Comparison of ENCODE assay signal across 16 cellular contexts in genomic region chr11:6442441-6442840, GRCh38. TPM values are rescaled to one million over a fixed set of nuclear protein-coding genes. Genes with fewer than 3 reads are reported as not detected.
A peak's percentile ranks its signal among the peaks of the same experiment; 100 is the strongest.
DNase-seq lines count a peak whose midpoint lies in the region; ATAC-seq and TF ChIP-seq lines count a peak whose summit lies in the region.
"Had no signal": no experiment of that assay in that cellular context is flagged by ENCODE, and none has a peak within 500 bp of the region (broad histone marks: within the 10 kb centered on the region; RNA-seq: fewer than 3 reads in every experiment).

No MANE protein-coding gene starts in this region.

- DNase-seq in adipocyte (ENCODE audit: low read depth) (no peak), coronary artery (ENCODE audit: low spot score) (no peak), thoracic aorta (ENCODE audit: low spot score) (no peak), GF-D8 (lab: John Stamatoyannopoulos, UW) (no peak), GDM1 (lab: John Stamatoyannopoulos, UW) (no peak)
- DNase-seq: Caco-2; CD4-positive, CD25-positive, alpha-beta regulatory T cell; CD8-positive, alpha-beta T cell; DMS153; DND-41; H9 had no signal

- H3K27me3 ChIP-seq in adipocyte (replicated peaks; ENCODE audit: control insufficient read depth, insufficient read depth, low read length) (no peaks in the 10 kb centered on the region), thoracic aorta (replicated peaks; ENCODE audit: insufficient read depth) (no peaks in the 10 kb centered on the region)
- H3K27me3 ChIP-seq: BLaER1 had no signal

- peak overlapping the region; percentile 29 for H3K9ac ChIP-seq in adipocyte (ENCODE audit: low read length)
- H3K9ac ChIP-seq: BLaER1 had no signal

- H3K4me1 ChIP-seq in adipocyte (ENCODE audit: control insufficient read depth, insufficient read depth, low read length) (peaks cover 28% of the 10 kb centered on the region), thoracic aorta (ENCODE audit: control insufficient read depth in 1 of 2, low read depth in 2 of 2) (peaks cover 4 to 19% of the 10 kb centered on the region in 2 donors)

- H3K9me3 ChIP-seq in adipocyte (ENCODE audit: control insufficient read depth, low read length) (no peaks in the 10 kb centered on the region), thoracic aorta (no peaks in the 10 kb centered on the region)
- H3K9me3 ChIP-seq: BLaER1, Caco-2 had no signal

- H3K27ac ChIP-seq in coronary artery: peak overlapping the region; percentile 23 to 54
- H3K27ac ChIP-seq in thoracic aorta: peak overlapping the region; percentile 51 to 55
- H3K27ac ChIP-seq: BLaER1, C4-2B had no signal

- H3K4me3 ChIP-seq in adipocyte (ENCODE audit: low read length) (no peak overlapping the region), coronary artery (no peak overlapping the region), thoracic aorta (no peak overlapping the region)
- H3K4me3 ChIP-seq: BLaER1, GM23338 had no signal

- TF ChIP-seq CTCF in coronary artery (IDR thresholded peaks at IDR 0.05) (no peak), thoracic aorta (IDR thresholded peaks at IDR 0.05) (no peak)

- no peak for ATAC-seq in thoracic aorta (ENCODE audit: insufficient number of reproducible peaks, low FRiP score, low read depth)
- no peak for ATAC-seq in HG02885 (IDR thresholded peaks at IDR 0.05; ENCODE audit: poor library complexity, unreplicated experiment)

- H3K36me3 ChIP-seq in adipocyte (ENCODE audit: control insufficient read depth, insufficient read depth, low read length, severe bottlenecking) (no peaks in the 10 kb centered on the region), thoracic aorta (no peaks in the 10 kb centered on the region)
- H3K36me3 ChIP-seq: BLaER1 had no signal

RNA-seq across cellular contexts. Expression of gene HPX, which starts 1.7 kb away (rescaled TPM):
- total RNA-seq in thoracic aorta: 1 to 10 TPM in 1 of 2 donors, under 1 TPM in 1; 0.54 to 2.9 TPM
- total RNA-seq: H4 had no signal

RNA-seq across cellular contexts. Expression of gene APBB1, which starts 23.5 kb away (rescaled TPM):
- total RNA-seq in thoracic aorta: 10 to 100 TPM; 40.0 to 63.6 TPM

RNA-seq across cellular contexts. Expression of gene TRIM3, which starts 31.3 kb away (rescaled TPM):
- total RNA-seq in thoracic aorta: 10 to 100 TPM; 40.3 to 40.4 TPM

RNA-seq across cellular contexts. Expression of gene ARFIP2, which starts 38.7 kb away (rescaled TPM):
- 10 to 100 TPM; 52.1 to 62.8 TPM for total RNA-seq in thoracic aorta

RNA-seq across cellular contexts. Expression of gene TIMM10B, which starts 38.9 kb away (rescaled TPM):
- total RNA-seq in thoracic aorta: 10 to 100 TPM; 47.7 to 49.9 TPM
